ENCODE assay signal across 9 cellular contexts in the genomic region with DNA sequence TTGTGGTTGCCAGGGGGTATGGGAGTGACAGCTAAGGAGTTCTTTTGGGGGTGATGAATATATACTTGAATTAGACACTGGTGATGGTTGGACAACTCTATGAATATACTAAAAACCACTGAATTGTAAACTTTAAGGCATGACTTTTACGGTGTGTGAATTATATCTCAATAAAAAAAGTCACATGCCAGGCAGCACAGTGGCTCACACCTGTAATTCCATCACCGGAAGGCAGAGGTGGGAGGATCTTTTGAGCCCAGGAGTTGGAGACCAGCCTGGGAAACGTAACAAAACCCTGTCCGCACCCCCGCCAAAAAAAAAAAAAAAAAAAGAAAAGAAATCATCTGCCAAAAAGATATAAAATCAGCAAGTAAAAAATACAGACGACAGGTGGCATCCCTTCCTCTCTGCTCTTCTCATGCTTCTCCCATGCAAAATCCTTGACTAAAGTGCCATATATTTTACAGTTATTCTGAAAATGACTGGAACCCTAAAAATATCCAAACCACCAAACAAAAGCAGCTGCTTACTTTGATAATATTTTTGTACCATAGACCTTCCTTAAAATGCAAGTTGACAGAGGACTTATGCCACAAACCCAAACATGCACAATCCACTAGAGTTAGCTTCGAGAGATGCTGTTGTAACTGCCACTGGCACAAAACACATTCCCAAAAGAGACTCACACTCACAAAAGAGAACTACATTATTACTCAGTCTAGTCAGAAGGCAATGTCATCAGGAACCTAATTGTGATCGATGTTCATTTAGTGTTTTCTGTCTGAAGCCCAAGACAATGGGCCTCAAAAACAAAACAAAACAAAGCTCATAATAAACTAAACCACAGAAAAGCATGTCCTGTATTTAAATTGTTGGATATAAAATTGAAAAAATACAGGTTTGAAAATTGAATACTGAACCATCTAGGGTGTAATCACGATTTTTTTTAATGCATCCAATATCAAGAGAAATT. TPM values are rescaled to one million over a fixed set of nuclear protein-coding genes. Genes with fewer than 3 reads are reported as not detected.
A peak's percentile ranks its signal among the peaks of the same experiment; 100 is the strongest.
DNase-seq lines count a peak whose midpoint lies in the region; ATAC-seq, FAIRE-seq and TF ChIP-seq lines count a peak whose summit lies in the region.
"Had no signal": no experiment of that assay in that cellular context is flagged by ENCODE, and none has a peak within 500 bp of the region (broad histone marks: within the 10 kb centered on the region; RNA-seq: fewer than 3 reads in every experiment).

No MANE protein-coding gene starts in this region.

- in situ Hi-C loops in HepG2 (cut with HindIII; ENCODE audit: extremely low pct_ligation_motif_present, low pct_unique_long_range_greater_than_20kb): no loop called here

- no TSS peak for BruUV-seq in HepG2 (replicated peaks; lab: Mats Ljungman, UMichigan)

- CTCF ChIA-PET in HepG2 (lab: Yijun Ruan, JAX; ENCODE audit: low intra/inter-chr PET ratio, low total read pairs): no interaction called here

- H3K27me3 ChIP-seq in HepG2 (ENCODE audit: control insufficient read depth in 1 of 2, insufficient read depth in 2 of 2, low read length in 2 of 2) (no peaks in the 10 kb centered on the region; a peak in 1 of 5 replicates), right lobe of liver (no peaks in the 10 kb centered on the region), SU-DHL-6 (ENCODE audit: low read length) (no peaks in the 10 kb centered on the region)

- H3K36me3 ChIP-seq in HepG2 (replicated peaks in 1 of 2; ENCODE audit: control insufficient read depth in 1 of 2, insufficient read depth in 2 of 2, low read length in 2 of 2) (peaks cover 0 to 2% of the 10 kb centered on the region in 2 experiments; a peak in 1 of 5 replicates), right lobe of liver (no peaks in the 10 kb centered on the region), SU-DHL-6 (ENCODE audit: low read length) (no peaks in the 10 kb centered on the region)

- H4K20me1 ChIP-seq in HepG2 (ENCODE audit: insufficient read depth, low read length) (no peaks in the 10 kb centered on the region; the same call in 1 of the 2 replicates), SU-DHL-6 (ENCODE audit: low read depth, low read length) (no peaks in the 10 kb centered on the region)

- no peaks in the 10 kb centered on the region for H3K9me2 ChIP-seq in SU-DHL-6 (replicated peaks; ENCODE audit: insufficient read depth, low read length)

- no peak for FAIRE-seq in HepG2 (lab: Jason Lieb, UNC)
- no peak for FAIRE-seq in RCC 7860 (lab: Jason Lieb, UNC)

- TF ChIP-seq RAD21 in HepG2 (CRISPR knock-in tag; IDR thresholded peaks at IDR 0.05): no peak

- 86% methylated on average over 9 of the region's 9 CpGs for WGBS in HepG2 (ENCODE audit: low lambda C conversion rate)
- WGBS in right lobe of liver (ENCODE audit: insufficient coverage, low coverage, low lambda C conversion rate, missing lambda C conversion rate): 54% methylated on average over 9 of the region's 9 CpGs

- intact Hi-C loops in HepG2 (cut with micrococcal nuclease; ENCODE audit: unreplicated experiment): no loop called here
- intact Hi-C loops in right lobe of liver (cut with DNase I): no loop called here

- 0 out of 2 replicates have a peak overlapping the region, but pooled peaks have one; percentile 12 for H3K4me2 ChIP-seq in HepG2 (ENCODE audit: low read depth, low read length)
- H3K4me2 ChIP-seq in SU-DHL-6 (ENCODE audit: low read depth, low read length, poor library complexity, severe bottlenecking): peak overlapping the region; percentile 100

- H3K9me3 ChIP-seq in HepG2 (ENCODE audit: low read length) (no peaks in the 10 kb centered on the region), right lobe of liver (no peaks in the 10 kb centered on the region), SU-DHL-6 (ENCODE audit: insufficient read depth, low read length) (no peaks in the 10 kb centered on the region)

- no peak for TF ChIP-seq EP300 in HepG2 (IDR thresholded peaks at IDR 0.05; ENCODE audit: low read depth in 2 of 2, low read length in 2 of 2)
- TF ChIP-seq EP300 in HepG2 (CRISPR knock-in tag; IDR thresholded peaks at IDR 0.05; ENCODE audit: borderline replicate concordance): no peak

- H3F3A ChIP-seq in SU-DHL-6 (ENCODE audit: insufficient read depth): peaks cover 56% of the 10 kb centered on the region

- no peak overlapping the region for H3K4me3 ChIP-seq in HepG2 (replicated peaks in 1 of 3; ENCODE audit: insufficient read depth in 1 of 3, low read depth in 2 of 3, low read length in 3 of 3)
- no peak overlapping the region for H3K4me3 ChIP-seq in right lobe of liver
- H3K4me3 ChIP-seq in SU-DHL-6 (ENCODE audit: insufficient read depth, low read length, poor library complexity, severe bottlenecking): peak overlapping the region; percentile 96

- no peak overlapping the region for H2AFZ ChIP-seq in HepG2 (ENCODE audit: low read length)
- no peak overlapping the region for H2AFZ ChIP-seq in SU-DHL-6 (ENCODE audit: low read depth, low read length, severe bottlenecking)

- H3K4me1 ChIP-seq in HepG2 (ENCODE audit: insufficient read depth, low read length) (peaks cover 49% of the 10 kb centered on the region), right lobe of liver (peaks cover 0 to 5% (median 0%) of the 10 kb centered on the region in 4 donors)

- TF ChIP-seq POLR2A in HepG2 (IDR thresholded peaks at IDR 0.05; ENCODE audit: insufficient read depth in 1 of 2, low read depth in 2 of 2, low read length in 2 of 2) (no peak), right lobe of liver (IDR thresholded peaks at IDR 0.05) (no peak), GM18505 (IDR thresholded peaks at IDR 0.05; ENCODE audit: borderline replicate concordance, extremely low read depth, insufficient read depth, insufficient read length) (no peak)

- H3K9ac ChIP-seq in HepG2 (ENCODE audit: insufficient read depth, low read depth, low read length) (peak overlapping the region; percentile 34; the same call in 1 of the 2 replicates), SU-DHL-6 (ENCODE audit: low read length) (peak overlapping the region; percentile 96)

- TF ChIP-seq CTCF in HepG2 (CRISPR knock-in tag; IDR thresholded peaks at IDR 0.05) (no peak), right lobe of liver (IDR thresholded peaks at IDR 0.05) (no peak), SU-DHL-6 (IDR thresholded peaks at IDR 0.05; ENCODE audit: insufficient read depth, low read length, poor library complexity, severe bottlenecking) (no peak), GM20000 (IDR thresholded peaks at IDR 0.05; ENCODE audit: extremely low read depth, missing control alignments) (no peak)

- H3K27ac ChIP-seq in HepG2 (ENCODE audit: extremely low read length, insufficient read depth, low read length) (no peak overlapping the region), right lobe of liver (no peak overlapping the region), SU-DHL-6 (ENCODE audit: low read depth, low read length) (peak overlapping the region; percentile 88)
- H3K27ac ChIP-seq: RWPE1 had no signal

- POLR2A ChIA-PET in HepG2 (lab: Yijun Ruan, JAX): interaction anchor here (0.7 kb wide), 1 partner anchor 1633 kb away, joined by 4 read pairs; no protein-coding TSS in a partner anchor

- H3K79me2 ChIP-seq in HepG2 (ENCODE audit: insufficient read depth, low read length) (peaks cover 47% of the 10 kb centered on the region), SU-DHL-6 (ENCODE audit: insufficient read depth, low read length) (peaks cover 72% of the 10 kb centered on the region)

- no peak for ATAC-seq in HepG2
- ATAC-seq in right lobe of liver: no peak
- no peak for ATAC-seq in GM18505 (IDR thresholded peaks at IDR 0.05; ENCODE audit: unreplicated experiment)

- DNase-seq in HepG2 (ENCODE audit: low spot score): no peak
- no peak for DNase-seq in right lobe of liver
- peak; percentile 46 for DNase-seq in left kidney (ENCODE audit: low read depth, low spot score)
- DNase-seq in kidney tubule cell (ENCODE audit: low spot score): no peak
- DNase-seq in RCC 7860 (ENCODE audit: low spot score): no peak
- no peak for DNase-seq in GM20000 (ENCODE audit: low spot score)

RNA-seq across cellular contexts. Expression of gene CRLF3, which starts 2.5 kb away (rescaled TPM):
- total RNA-seq in HepG2 (2016; rRNA removed; fragmentation: Illumina TruSeq; extraction: Trizol): 9.1 and 13.2 TPM in 2 replicates
- total RNA-seq in HepG2 (2016; cell fraction: cytosol; rRNA removed; fragmentation: Illumina TruSeq; extraction: Trizol; ENCODE audit: low read depth): 4.4 TPM in 2 replicates
- total RNA-seq in HepG2 (2016; cell fraction: insoluble cytoplasmic fraction; rRNA removed; fragmentation: Illumina TruSeq; extraction: Trizol): 9.8 and 12.3 TPM in 2 replicates
- 5.1 and 5.6 TPM in 2 replicates for total RNA-seq in HepG2 (2016; cell fraction: membrane; rRNA removed; fragmentation: Illumina TruSeq; extraction: Trizol)
- total RNA-seq in HepG2 (2016; cell fraction: nucleus; rRNA removed; fragmentation: Illumina TruSeq; extraction: Trizol): 4.1 and 6.0 TPM in 2 replicates
- polyA plus RNA-seq in HepG2 (2011; rRNA removed): 4.9 and 6.4 TPM in 2 replicates
- 3.1 and 4.9 TPM in 2 replicates for polyA plus RNA-seq in HepG2 (2011; cell fraction: cytosol; rRNA removed)
- 2.0 and 2.6 TPM in 2 replicates for polyA plus RNA-seq in HepG2 (2011; cell fraction: nucleus; rRNA removed)
- 4.8 and 6.0 TPM in 2 replicates for polyA plus RNA-seq in HepG2 (2012)
- polyA plus RNA-seq in HepG2 (2016; cell fraction: cytosol; fragmentation: Illumina TruSeq; extraction: Trizol; ENCODE audit: low read depth): 1.1 TPM in 2 replicates
- 10.7 and 11.8 TPM in 2 replicates for polyA plus RNA-seq in HepG2 (2016; cell fraction: insoluble cytoplasmic fraction; fragmentation: Illumina TruSeq; extraction: Trizol; ENCODE audit: low read depth)
- 2.6 and 2.7 TPM in 2 replicates for polyA plus RNA-seq in HepG2 (2016; cell fraction: membrane; fragmentation: Illumina TruSeq; extraction: Trizol; ENCODE audit: low read depth)
- 7.0 and 7.4 TPM in 2 replicates for polyA plus RNA-seq in HepG2 (2016; cell fraction: nucleus; fragmentation: Illumina TruSeq; extraction: Trizol; ENCODE audit: insufficient read depth, low read depth)
- 2.3 and 9.3 TPM in 2 replicates for polyA minus RNA-seq in HepG2 (2011; rRNA and poly(A)+ RNA removed; ENCODE audit: low replicate concordance)
- polyA minus RNA-seq in HepG2 (2011; cell fraction: cytosol; rRNA and poly(A)+ RNA removed): 4.4 and 5.0 TPM in 2 replicates
- polyA minus RNA-seq in HepG2 (2011; cell fraction: nucleus; rRNA and poly(A)+ RNA removed): 4.8 and 7.0 TPM in 2 replicates
- 1 to 10 TPM; 2.4 to 6.7 (median 5.0) TPM for total RNA-seq in right lobe of liver

RNA-seq across cellular contexts. Expression of gene ATAD5, which starts 9.7 kb away (rescaled TPM):
- total RNA-seq in HepG2 (2016; rRNA removed; fragmentation: Illumina TruSeq; extraction: Trizol) (10.7 and 18.1 TPM in 2 replicates), right lobe of liver (1 to 10 TPM in 2 of 6 experiments, under 1 TPM in 4; 0.29 to 2.7 (median 0.67) TPM)
- 3.1 and 3.7 TPM in 2 replicates for total RNA-seq in HepG2 (2016; cell fraction: cytosol; rRNA removed; fragmentation: Illumina TruSeq; extraction: Trizol; ENCODE audit: low read depth)
- total RNA-seq in HepG2 (2016; cell fraction: insoluble cytoplasmic fraction; rRNA removed; fragmentation: Illumina TruSeq; extraction: Trizol): 10.6 and 18.0 TPM in 2 replicates
- 4.3 and 4.4 TPM in 2 replicates for total RNA-seq in HepG2 (2016; cell fraction: membrane; rRNA removed; fragmentation: Illumina TruSeq; extraction: Trizol)
- total RNA-seq in HepG2 (2016; cell fraction: nucleus; rRNA removed; fragmentation: Illumina TruSeq; extraction: Trizol): 20.1 and 22.3 TPM in 2 replicates
- 1.1 and 1.8 TPM in 2 replicates for polyA plus RNA-seq in HepG2 (2011; rRNA removed)
- 0.49 and 0.54 TPM in 2 replicates for polyA plus RNA-seq in HepG2 (2011; cell fraction: cytosol; rRNA removed)
- 1.6 and 1.7 TPM in 2 replicates for polyA plus RNA-seq in HepG2 (2011; cell fraction: nucleus; rRNA removed)
- 1.2 and 2.2 TPM in 2 replicates for polyA plus RNA-seq in HepG2 (2012)
- 0.09 and 0.11 TPM in 2 replicates for polyA plus RNA-seq in HepG2 (2016; cell fraction: cytosol; fragmentation: Illumina TruSeq; extraction: Trizol; ENCODE audit: low read depth)
- 6.8 and 6.9 TPM in 2 replicates for polyA plus RNA-seq in HepG2 (2016; cell fraction: insoluble cytoplasmic fraction; fragmentation: Illumina TruSeq; extraction: Trizol; ENCODE audit: low read depth)
- 0.26 and 0.35 TPM in 2 replicates for polyA plus RNA-seq in HepG2 (2016; cell fraction: membrane; fragmentation: Illumina TruSeq; extraction: Trizol; ENCODE audit: low read depth)
- 8.6 and 10.0 TPM in 2 replicates for polyA plus RNA-seq in HepG2 (2016; cell fraction: nucleus; fragmentation: Illumina TruSeq; extraction: Trizol; ENCODE audit: insufficient read depth, low read depth)
- polyA minus RNA-seq in HepG2 (2011; rRNA and poly(A)+ RNA removed; ENCODE audit: low replicate concordance): 1.8 and 3.2 TPM in 2 replicates
- 3.2 and 4.7 TPM in 2 replicates for polyA minus RNA-seq in HepG2 (2011; cell fraction: cytosol; rRNA and poly(A)+ RNA removed)
- 12.1 and 15.1 TPM in 2 replicates for polyA minus RNA-seq in HepG2 (2011; cell fraction: nucleus; rRNA and poly(A)+ RNA removed)
